9 cellular contexts compared by ENCODE assay signal in the genomic region with DNA sequence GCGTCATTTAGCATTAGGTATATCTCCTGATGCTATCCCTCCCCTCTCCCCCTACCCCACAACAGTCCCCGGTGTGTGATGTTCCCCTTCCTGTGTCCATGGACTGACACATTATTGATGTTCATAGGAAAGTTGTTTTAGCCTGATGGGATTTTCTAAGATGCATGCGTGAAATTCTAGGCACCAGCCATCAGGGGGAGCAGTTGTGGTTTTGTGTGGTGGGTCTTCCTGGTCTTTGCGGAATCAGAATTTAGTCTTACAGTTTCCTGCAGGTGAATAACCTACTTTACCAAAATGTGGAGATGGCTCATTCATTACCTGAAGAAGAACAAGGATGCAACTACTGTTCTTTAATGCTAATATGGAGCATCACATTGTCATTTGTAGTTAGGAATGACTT.
A peak's percentile ranks its signal among the peaks of the same experiment; 100 is the strongest.
DNase-seq lines count a peak whose midpoint lies in the region; ATAC-seq and TF ChIP-seq lines count a peak whose summit lies in the region.
"Had no signal": no experiment of that assay in that cellular context is flagged by ENCODE, and none has a peak within 500 bp of the region (broad histone marks: within the 10 kb centered on the region; RNA-seq: fewer than 3 reads in every experiment).

No MANE protein-coding gene starts in this region.

- H3K14ac ChIP-seq in neuronal stem cell (ENCODE audit: low read length), result no peak overlapping the region

- 39 to 67% methylated on average over 2 to 4 of the region's 4 CpGs for WGBS in endodermal cell (ENCODE audit: insufficient coverage in 1 of 2, insufficient read length in 1 of 2), 2 experiments
- no CpG with 5 or more reads among the region's 4 CpGs for WGBS in neuronal stem cell (ENCODE audit: extremely low coverage in 2 of 2, insufficient read length in 2 of 2, insufficient replicate concordance in 1 of 2), 2 donors

- H3K4me1 ChIP-seq in HEK293 (ENCODE audit: control insufficient read depth, insufficient read depth, low read length), result 0 out of 2 replicates have a peak, but pooled peaks cover 3% of the 10 kb centered on the region
- no peaks in the 10 kb centered on the region for H3K4me1 ChIP-seq in endodermal cell (ENCODE audit: control insufficient read depth, insufficient read depth, low read length)
- H3K4me1 ChIP-seq in neuronal stem cell (ENCODE audit: control insufficient read depth in 2 of 2, insufficient read depth in 1 of 2, low read depth in 1 of 2, low read length in 2 of 2), result peaks cover 7 to 8% of the 10 kb centered on the region in 2 donors

- no peak overlapping the region for H2AFZ ChIP-seq in neuronal stem cell (ENCODE audit: low read length)

- H3K27ac ChIP-seq in HEK293 (ENCODE audit: extremely low read depth, low read depth, low read length) (no peak overlapping the region), endodermal cell (ENCODE audit: low read depth, low read length) (no peak overlapping the region), neuronal stem cell (replicated peaks; ENCODE audit: low read length) (no peak overlapping the region)

- H3K23ac ChIP-seq in neuronal stem cell (ENCODE audit: low read depth, low read length, poor library complexity), result no peak overlapping the region

- no peak overlapping the region for H4K8ac ChIP-seq in neuronal stem cell (ENCODE audit: low read depth, low read length)

- no peak overlapping the region for H3K27ac Mint-ChIP-seq in endodermal cell
- H3K27ac Mint-ChIP-seq: activated naive CD8-positive, alpha-beta T cell had no signal

- H3K18ac ChIP-seq in neuronal stem cell (ENCODE audit: low read length), result no peak overlapping the region

- H2AK5ac ChIP-seq in neuronal stem cell (ENCODE audit: low read depth, low read length), result no peak overlapping the region

- DNase-seq in NCI-H446 (lab: John Stamatoyannopoulos, UW) (peak; percentile 9 to 62), NCI-H446 treated with DMSO at 0.1 percent for 48 hours (lab: John Stamatoyannopoulos, UW) (no peak), SHP77 (lab: John Stamatoyannopoulos, UW) (peak; percentile 35 to 39), endodermal cell (peak; percentile 76), neuronal stem cell (ENCODE audit: low spot score) (peak; percentile 36), NCI-H2029 (lab: John Stamatoyannopoulos, UW) (no peak)

- no peak overlapping the region for H3K4me3 Mint-ChIP-seq in endodermal cell
- H3K4me3 Mint-ChIP-seq: activated naive CD8-positive, alpha-beta T cell had no signal

- H3K36me3 Mint-ChIP-seq in endodermal cell (ENCODE audit: low read depth), result no peaks in the 10 kb centered on the region
- H3K36me3 Mint-ChIP-seq: activated naive CD8-positive, alpha-beta T cell had no signal

- POLR2A ChIA-PET in HEK293 (lab: Yijun Ruan, JAX), result no interaction called here

- no peak for ATAC-seq in GM18511 (IDR thresholded peaks at IDR 0.05; ENCODE audit: unreplicated experiment)

- peaks cover 3% of the 10 kb centered on the region for H3K27me3 Mint-ChIP-seq in endodermal cell (ENCODE audit: insufficient read depth)

- H3K4me3 ChIP-seq in HEK293 (ENCODE audit: low read depth, low read length) (no peak overlapping the region), endodermal cell (ENCODE audit: low read length) (no peak overlapping the region), neuronal stem cell (ENCODE audit: low read length in 2 of 2) (no peak overlapping the region)

- H3K9me3 ChIP-seq in HEK293 (ENCODE audit: control insufficient read depth, insufficient read depth, low read depth, low read length), result no peaks in the 10 kb centered on the region
- H3K9me3 ChIP-seq in endodermal cell (ENCODE audit: control insufficient read depth, low read length), result no peaks in the 10 kb centered on the region
- H3K9me3 ChIP-seq in neuronal stem cell (replicated peaks in 1 of 2; ENCODE audit: control insufficient read depth in 2 of 2, insufficient read depth in 1 of 2, low read depth in 1 of 2, low read length in 2 of 2), result no peaks in the 10 kb centered on the region

- no peaks in the 10 kb centered on the region for H3K79me1 ChIP-seq in neuronal stem cell (ENCODE audit: low read depth, low read length)

- no peak overlapping the region for H3K4me2 ChIP-seq in neuronal stem cell (ENCODE audit: insufficient read depth, low read length, poor library complexity, severe bottlenecking)

- TF ChIP-seq CTCF in HEK293 (tag by site-specific recombination; IDR thresholded peaks at IDR 0.05), result no peak
- TF ChIP-seq CTCF in endodermal cell (conservative IDR thresholded peaks at IDR 0.05), result peak; percentile 85

- H3K4me1 Mint-ChIP-seq in endodermal cell, result peaks cover 10% of the 10 kb centered on the region

- H3K27me3 ChIP-seq in endodermal cell (ENCODE audit: control insufficient read depth, insufficient read depth, low read length, poor library complexity, severe bottlenecking), result no peaks in the 10 kb centered on the region
- no peaks in the 10 kb centered on the region for H3K27me3 ChIP-seq in neuronal stem cell (ENCODE audit: control insufficient read depth in 3 of 3, insufficient read depth in 3 of 3, low read depth in 1 of 3, low read length in 3 of 3)

- no peak overlapping the region for H2BK120ac ChIP-seq in neuronal stem cell (ENCODE audit: low read depth, low read length)

- no peak overlapping the region for H2BK5ac ChIP-seq in neuronal stem cell (ENCODE audit: low read length)

- H3K9ac ChIP-seq in endodermal cell (ENCODE audit: extremely low read depth, low read length, poor library complexity, severe bottlenecking) (no peak overlapping the region), neuronal stem cell (ENCODE audit: low read depth, low read length, poor library complexity) (no peak overlapping the region)

- H3K36me3 ChIP-seq in HEK293 (ENCODE audit: control insufficient read depth in 2 of 2, insufficient read depth in 1 of 2, low read length in 2 of 2), result no peaks in the 10 kb centered on the region
- no peaks in the 10 kb centered on the region for H3K36me3 ChIP-seq in endodermal cell (ENCODE audit: control insufficient read depth, insufficient read depth, low read length)
- no peaks in the 10 kb centered on the region for H3K36me3 ChIP-seq in neuronal stem cell (replicated peaks in 1 of 2; ENCODE audit: control insufficient read depth in 2 of 2, insufficient read depth in 2 of 2, low read length in 2 of 2)

- H4K91ac ChIP-seq in neuronal stem cell (ENCODE audit: low read depth, low read length, poor library complexity), result no peak overlapping the region

- H2BK12ac ChIP-seq in neuronal stem cell (ENCODE audit: low read length), result no peak overlapping the region

- H3K9me3 Mint-ChIP-seq in endodermal cell, result no peaks in the 10 kb centered on the region

- CTCF ChIA-PET in HEK293 (lab: Yijun Ruan, JAX), result interaction anchor here (0.6 to 1.3 kb wide), 3 partner anchors 30 to 562 kb away, joined by 3 to 4 read pairs (median 3); no protein-coding TSS in a partner anchor

- no peak overlapping the region for H2BK15ac ChIP-seq in neuronal stem cell (ENCODE audit: low read length)

- no peak overlapping the region for H3K4ac ChIP-seq in neuronal stem cell (ENCODE audit: low read length)

TF ChIP-seq in HEK293, 187 proteins besides CTCF, POLR2A, EP300 and RAD21:
- TF ChIP-seq ZNF654 (tag by site-specific recombination; IDR thresholded peaks at IDR 0.05; ENCODE audit: low read depth), result peak; percentile 44
- no peak for TF ChIP-seq ZNF785 (tag by site-specific recombination; IDR thresholded peaks at IDR 0.05)
TF ChIP-seq in HEK293: peak in this region for 1.

Comparison
In these comparisons a context has a peak if more than half of its experiments do, and no peak if none do; other contexts are left out.
1. DNase-seq: peak in NCI-H446 (2 of 2), SHP77 (2 of 2), endodermal cell (single experiment) and neuronal stem cell (single experiment); none in NCI-H446 treated with DMSO at 0.1 percent for 48 hours (single experiment) and NCI-H2029 (single experiment).